34 cellular contexts compared by ENCODE assay signal in genomic region chr19:32230441-32230840, GRCh38.
"Had no signal": no experiment of that assay in that cellular context is flagged by ENCODE, and none has a peak within 500 bp of the region (broad histone marks: within the 10 kb centered on the region; RNA-seq: fewer than 3 reads in every experiment).

No MANE protein-coding gene starts in this region.

- H3K27me3 ChIP-seq: ascending aorta had no signal

- ATAC-seq: activated CD8-positive, alpha-beta T cell treated with anti-CD3 and anti-CD28 coated beads for 36 hours; activated naive CD8-positive, alpha-beta T cell treated with anti-CD3 and anti-CD28 coated beads, Interleukin-2, amount 50 U/mL, for 24 hours; activated T-cell treated with anti-CD3 and anti-CD28 coated beads, Interleukin-2, amount 50 U/mL, for 4 hours; activated T-cell treated with anti-CD3 and anti-CD28 coated beads, Interleukin-2, amount 50 U/mL, for 72 hours; activated T-helper 17 cell treated with anti-CD3 and anti-CD28 coated beads, Interleukin-2, amount 50 U/mL, for 72 hours had no signal

- H3K9me3 ChIP-seq: ascending aorta had no signal

- DNase-seq: activated B cell treated with CpG ODN at 0.5 μM for 24 hours; activated CD4-positive, alpha-beta memory T cell treated with anti-CD3 and anti-CD28 coated beads for 36 hours; activated CD4-positive, alpha-beta T cell treated with anti-CD3 and anti-CD28 coated beads for 4 hours; activated CD4-positive, alpha-beta T cell treated with anti-CD3 and anti-CD28 coated beads, Interleukin-2, amount 10 ng/mL, durations not matched to agents 24 days and 14 days; activated CD4-positive, alpha-beta T cell treated with anti-CD3 and anti-CD28 coated beads, Interleukin-2, amount 50 U/mL, for 1 hour; activated CD4-positive, alpha-beta T cell treated with anti-CD3 and anti-CD28 coated beads, Interleukin-2, amount 50 U/mL, for 4 hours; activated CD4-positive, CD25-positive, alpha-beta regulatory T cell treated with anti-CD3 and anti-CD28 coated beads, Interleukin-2, amount 50 U/mL, for 72 hours; activated CD8-positive, alpha-beta memory T cell treated with anti-CD3 and anti-CD28 coated beads, Interleukin-2, amount 50 U/mL, for 4 hours; activated CD8-positive, alpha-beta T cell treated with anti-CD3 and anti-CD28 coated beads for 36 hours; activated gamma-delta T cell treated with Interleukin-2 at 50 U/mL for 16 hours; activated naive CD4-positive, alpha-beta T cell; activated naive CD4-positive, alpha-beta T cell treated with anti-CD3 and anti-CD28 coated beads for 36 hours; activated naive CD8-positive, alpha-beta T cell treated with anti-CD3 and anti-CD28 coated beads, Interleukin-2, amount 10 ng/mL, durations not matched to agents 7 days and 5 days; activated naive CD8-positive, alpha-beta T cell treated with anti-CD3 and anti-CD28 coated beads, Interleukin-2, amount 50 U/mL, for 24 hours; activated T-cell treated with anti-CD3 and anti-CD28 coated beads for 4 hours; activated T-cell treated with anti-CD3 and anti-CD28 coated beads, Interleukin-2, amount 50 U/mL, for 1 hour; activated T-cell treated with anti-CD3 and anti-CD28 coated beads, Interleukin-2, amount 50 U/mL, for 4 hours; activated T-cell treated with anti-CD3 and anti-CD28 coated beads, Interleukin-2, amount 50 U/mL, for 72 hours; amygdala; anterior cingulate cortex; central memory CD4-positive, alpha-beta T cell; SW 1271; T-helper 1 cell; T-helper 2 cell; T-helper 9 cell had no signal

- H3K4me1 Mint-ChIP-seq: activated B cell treated with CpG ODN at 0.5 μM for 24 hours; activated CD4-positive, alpha-beta T cell treated with anti-CD3 and anti-CD28 coated beads, Interleukin-2, amount 10 ng/mL, durations not matched to agents 24 days and 14 days; activated naive CD4-positive, alpha-beta T cell treated with anti-CD3 and anti-CD28 coated beads, Interleukin-2, amount 50 U/mL, for 24 hours; activated naive CD8-positive, alpha-beta T cell treated with anti-CD3 and anti-CD28 coated beads, Interleukin-2, amount 10 ng/mL, durations not matched to agents 7 days and 5 days; activated naive CD8-positive, alpha-beta T cell treated with anti-CD3 and anti-CD28 coated beads, Interleukin-2, amount 50 U/mL, for 24 hours; activated T-helper 17 cell treated with anti-CD3 and anti-CD28 coated beads, Interleukin-2, amount 50 U/mL, for 72 hours; brain had no signal

- H3K27ac ChIP-seq: ascending aorta, VCaP had no signal

- H3K36me3 Mint-ChIP-seq: activated CD4-positive, alpha-beta memory T cell treated with anti-CD3 and anti-CD28 coated beads for 36 hours; activated naive CD4-positive, alpha-beta T cell treated with anti-CD3 and anti-CD28 coated beads, Interleukin-2, amount 50 U/mL, for 24 hours; activated naive CD8-positive, alpha-beta T cell; activated naive CD8-positive, alpha-beta T cell treated with anti-CD3 and anti-CD28 coated beads, Interleukin-2, amount 10 ng/mL, durations not matched to agents 7 days and 5 days; brain had no signal

- H3K9me3 Mint-ChIP-seq: activated B cell treated with CpG ODN at 0.5 μM for 24 hours; activated CD4-positive, alpha-beta memory T cell treated with anti-CD3 and anti-CD28 coated beads for 36 hours; activated CD4-positive, alpha-beta T cell treated with anti-CD3 and anti-CD28 coated beads, Interleukin-2, amount 10 ng/mL, durations not matched to agents 24 days and 14 days; activated CD8-positive, alpha-beta T cell treated with anti-CD3 and anti-CD28 coated beads for 36 hours; activated naive CD4-positive, alpha-beta T cell treated with anti-CD3 and anti-CD28 coated beads for 36 hours; activated naive CD4-positive, alpha-beta T cell treated with anti-CD3 and anti-CD28 coated beads, Interleukin-2, amount 50 U/mL, for 24 hours; activated naive CD8-positive, alpha-beta T cell treated with anti-CD3 and anti-CD28 coated beads, Interleukin-2, amount 10 ng/mL, durations not matched to agents 7 days and 5 days; activated naive CD8-positive, alpha-beta T cell treated with anti-CD3 and anti-CD28 coated beads, Interleukin-2, amount 50 U/mL, for 24 hours; activated T-cell treated with anti-CD3 and anti-CD28 coated beads, Interleukin-2, amount 50 U/mL, for 4 hours; activated T-cell treated with anti-CD3 and anti-CD28 coated beads, Interleukin-2, amount 50 U/mL, for 72 hours; activated T-helper 1 cell treated with anti-CD3 and anti-CD28 coated beads, Interleukin-12 subunit alpha, Interleukin-12 subunit beta, Interleukin-2, Interleukin-4 antibody, amounts not matched to agents 30 ng/mL and 10 ng/mL and 1 ng/mL, durations not matched to agents 14 hours and 24 hours and 36 hours; activated T-helper 17 cell treated with anti-CD3 and anti-CD28 coated beads, Interleukin-2, amount 50 U/mL, for 72 hours; brain; T-helper 1 cell treated with Interleukin-12 subunit alpha and Interleukin-12 subunit beta and Interleukin-4 antibody, amounts not matched to agents 30 μg/mL and 1 μg/mL, for 36 hours; T-helper 2 cell treated with Interferon-gamma antibody and Interleukin-4, amounts not matched to agents 5 μg/mL and 100 μg/mL, for 36 hours had no signal

- H3K27ac Mint-ChIP-seq: activated B cell treated with CpG ODN at 0.5 μM for 24 hours; activated CD4-positive, alpha-beta memory T cell treated with anti-CD3 and anti-CD28 coated beads for 36 hours; activated CD4-positive, alpha-beta T cell treated with anti-CD3 and anti-CD28 coated beads, Interleukin-2, amount 10 ng/mL, durations not matched to agents 24 days and 14 days; activated CD8-positive, alpha-beta T cell treated with anti-CD3 and anti-CD28 coated beads for 36 hours; activated naive CD4-positive, alpha-beta T cell treated with anti-CD3 and anti-CD28 coated beads for 36 hours; activated naive CD4-positive, alpha-beta T cell treated with anti-CD3 and anti-CD28 coated beads, Interleukin-2, amount 50 U/mL, for 24 hours; activated naive CD8-positive, alpha-beta T cell; activated naive CD8-positive, alpha-beta T cell treated with anti-CD3 and anti-CD28 coated beads, Interleukin-2, amount 10 ng/mL, durations not matched to agents 7 days and 5 days; activated naive CD8-positive, alpha-beta T cell treated with anti-CD3 and anti-CD28 coated beads, Interleukin-2, amount 50 U/mL, for 24 hours; activated T-cell treated with anti-CD3 and anti-CD28 coated beads, Interleukin-2, amount 50 U/mL, for 72 hours; activated T-helper 1 cell treated with anti-CD3 and anti-CD28 coated beads, Interleukin-12 subunit alpha, Interleukin-12 subunit beta, Interleukin-2, Interleukin-4 antibody, amounts not matched to agents 30 ng/mL and 10 ng/mL and 1 ng/mL, durations not matched to agents 14 hours and 24 hours and 36 hours; activated T-helper 17 cell treated with anti-CD3 and anti-CD28 coated beads, Interleukin-2, amount 50 U/mL, for 72 hours; brain; T-helper 1 cell treated with Interleukin-12 subunit alpha and Interleukin-12 subunit beta and Interleukin-4 antibody, amounts not matched to agents 30 μg/mL and 1 μg/mL, for 36 hours; T-helper 2 cell treated with Interferon-gamma antibody and Interleukin-4, amounts not matched to agents 5 μg/mL and 100 μg/mL, for 36 hours had no signal

- H3K4me3 ChIP-seq: ascending aorta had no signal

- H3K4me3 Mint-ChIP-seq: activated B cell treated with CpG ODN at 0.5 μM for 24 hours; activated CD4-positive, alpha-beta memory T cell treated with anti-CD3 and anti-CD28 coated beads for 36 hours; activated CD4-positive, alpha-beta T cell treated with anti-CD3 and anti-CD28 coated beads, Interleukin-2, amount 10 ng/mL, durations not matched to agents 24 days and 14 days; activated CD8-positive, alpha-beta T cell treated with anti-CD3 and anti-CD28 coated beads for 36 hours; activated naive CD4-positive, alpha-beta T cell treated with anti-CD3 and anti-CD28 coated beads for 36 hours; activated naive CD4-positive, alpha-beta T cell treated with anti-CD3 and anti-CD28 coated beads, Interleukin-2, amount 50 U/mL, for 24 hours; activated naive CD8-positive, alpha-beta T cell; activated naive CD8-positive, alpha-beta T cell treated with anti-CD3 and anti-CD28 coated beads, Interleukin-2, amount 10 ng/mL, durations not matched to agents 7 days and 5 days; activated naive CD8-positive, alpha-beta T cell treated with anti-CD3 and anti-CD28 coated beads, Interleukin-2, amount 50 U/mL, for 24 hours; activated T-cell treated with anti-CD3 and anti-CD28 coated beads, Interleukin-2, amount 50 U/mL, for 4 hours; activated T-cell treated with anti-CD3 and anti-CD28 coated beads, Interleukin-2, amount 50 U/mL, for 72 hours; activated T-helper 1 cell treated with anti-CD3 and anti-CD28 coated beads, Interleukin-12 subunit alpha, Interleukin-12 subunit beta, Interleukin-2, Interleukin-4 antibody, amounts not matched to agents 30 ng/mL and 10 ng/mL and 1 ng/mL, durations not matched to agents 14 hours and 24 hours and 36 hours; activated T-helper 17 cell treated with anti-CD3 and anti-CD28 coated beads, Interleukin-2, amount 50 U/mL, for 72 hours; brain; T-helper 1 cell treated with Interleukin-12 subunit alpha and Interleukin-12 subunit beta and Interleukin-4 antibody, amounts not matched to agents 30 μg/mL and 1 μg/mL, for 36 hours; T-helper 2 cell treated with Interferon-gamma antibody and Interleukin-4, amounts not matched to agents 5 μg/mL and 100 μg/mL, for 36 hours had no signal

- H3K4me1 ChIP-seq: ascending aorta had no signal

- H3K36me3 ChIP-seq: ascending aorta had no signal
